ENCODE assay signal across 1 cellular context in the genomic region with DNA sequence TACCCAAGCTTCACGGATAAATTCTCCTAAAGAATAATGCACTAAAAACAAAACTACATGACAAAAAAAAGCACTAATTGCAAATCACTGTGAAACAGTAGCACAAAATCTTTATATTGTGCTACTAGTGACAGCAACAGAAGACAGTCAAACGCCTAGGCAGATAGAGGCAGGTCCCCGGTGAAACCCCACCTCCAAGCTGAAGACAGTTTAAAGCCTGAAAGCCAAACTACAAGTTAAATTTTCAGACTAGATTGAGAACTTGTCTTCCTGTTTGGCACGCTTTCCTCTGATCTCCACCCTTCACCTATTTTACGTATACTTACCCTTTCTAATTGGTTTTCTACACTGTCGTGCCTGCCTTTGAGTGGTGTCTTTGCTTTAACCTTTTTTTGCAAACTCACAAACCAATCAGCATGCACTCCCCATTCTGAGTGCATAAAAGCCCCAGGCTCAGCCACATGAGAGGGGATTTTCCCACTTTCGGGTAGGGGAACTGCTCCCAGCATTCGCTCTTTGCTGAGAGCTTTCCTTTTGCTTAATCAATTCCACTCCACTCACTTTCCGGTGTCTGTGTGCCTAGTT.
TF ChIP-seq lines count a peak whose summit lies in the region.

No MANE protein-coding gene starts in this region.

TF ChIP-seq in K562, 482 proteins besides CTCF, POLR2A, EP300 and RAD21:
- TF ChIP-seq NEUROD1 (IDR thresholded peaks at IDR 0.05; ENCODE audit: borderline replicate concordance, low read depth, low read length, partially characterized antibody) = no peak
- TF ChIP-seq ZNF75A (CRISPR knock-in tag; IDR thresholded peaks at IDR 0.05) = 0 out of 2 replicates have a peak, but pooled peaks have one; percentile 56
